Comparison of ENCODE assay signal across 21 cellular contexts in the genomic region with DNA sequence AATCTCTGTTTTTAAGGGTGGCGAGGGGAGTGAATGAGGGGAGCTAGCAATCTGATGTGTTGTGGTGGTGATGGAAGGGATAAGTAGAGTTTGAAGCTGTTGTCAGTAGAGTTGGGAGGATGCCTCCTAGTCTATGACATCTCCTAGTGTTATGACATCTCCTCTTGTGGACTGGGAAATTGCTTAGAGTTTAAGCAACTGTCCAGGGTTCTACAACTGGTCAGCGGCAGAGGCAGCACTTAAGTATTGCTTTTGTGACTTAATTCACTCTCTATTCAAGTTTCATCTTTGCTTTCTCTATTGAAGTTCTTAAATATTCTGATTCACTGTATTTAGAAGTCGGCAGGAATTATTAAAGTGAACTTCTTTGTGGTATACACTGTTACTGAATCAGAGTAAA. TPM values are rescaled to one million over a fixed set of nuclear protein-coding genes. Genes with fewer than 3 reads are reported as not detected.
DNase-seq lines count a peak whose midpoint lies in the region; ATAC-seq and TF ChIP-seq lines count a peak whose summit lies in the region.
"Had no signal": no experiment of that assay in that cellular context is flagged by ENCODE, and none has a peak within 500 bp of the region (broad histone marks: within the 10 kb centered on the region; RNA-seq: fewer than 3 reads in every experiment).

No MANE protein-coding gene starts in this region.

- peaks cover 15% of the 10 kb centered on the region; the same call in 1 of the 2 replicates for H3K79me2 ChIP-seq in SK-N-SH (ENCODE audit: insufficient read depth)

- H3K4me1 ChIP-seq in SK-N-SH (ENCODE audit: control insufficient read depth in 1 of 2, insufficient read depth in 2 of 2, low read depth in 1 of 2, low read length in 1 of 2), result peaks cover 4 to 22% of the 10 kb centered on the region in 2 experiments; a peak in 3 of 4 replicates
- H3K4me1 ChIP-seq: Caco-2 had no signal

- peak overlapping the region in 3 of 5 experiments; percentile 11 to 29 (median 19) for H3K27ac Mint-ChIP-seq in brain
- H3K27ac Mint-ChIP-seq in stimulated activated effector memory CD8-positive, alpha-beta T cell treated with anti-CD3 and anti-CD28 coated beads, Interleukin-12 subunit alpha, Interleukin-12 subunit beta, amount 100 ng/mL, for 72 hours, result peak overlapping the region; percentile 71
- no peak overlapping the region for H3K27ac Mint-ChIP-seq in osteocyte (ENCODE audit: unreplicated experiment)
- H3K27ac Mint-ChIP-seq: CD4-positive, alpha-beta T cell; HFFc6 had no signal

- no peak for TF ChIP-seq EP300 in SK-N-SH (IDR thresholded peaks at IDR 0.05; ENCODE audit: borderline replicate concordance in 1 of 2, low read depth in 1 of 2, low read length in 1 of 2)
- TF ChIP-seq EP300 in Ishikawa (IDR thresholded peaks at IDR 0.05; ENCODE audit: borderline replicate concordance), result no peak

- ATAC-seq in SK-N-SH treated with all-trans-retinoic acid at 6 μM for 48 hours, result no peak
- no peak for ATAC-seq in stimulated activated effector memory CD8-positive, alpha-beta T cell treated with anti-CD3 and anti-CD28 coated beads, Interleukin-12 subunit alpha, Interleukin-12 subunit beta, amount 100 ng/mL, for 72 hours
- ATAC-seq: A549, HCT116 had no signal

- CTCF ChIA-PET in SK-N-SH (lab: Yijun Ruan, JAX), result interaction anchor here (0.9 to 2.2 kb wide), 7 partner anchors 10 to 80 kb away, joined by 3 to 11 read pairs (median 3); no protein-coding TSS in a partner anchor

- H3K9me3 ChIP-seq in SK-N-SH, result no peaks in the 10 kb centered on the region
- H3K9me3 ChIP-seq: A549, Caco-2 had no signal

- DNase-seq in SK-N-SH (no peak), osteocyte (ENCODE audit: extremely low spot score, unreplicated experiment) (no peak), GM20000 (ENCODE audit: low spot score) (no peak)
- DNase-seq in stimulated activated effector memory CD8-positive, alpha-beta T cell treated with anti-CD3 and anti-CD28 coated beads, Interleukin-12 subunit alpha, Interleukin-12 subunit beta, amount 100 ng/mL, for 72 hours (ENCODE audit: low spot score in 2 of 2), result no peak
- DNase-seq: AML-193; Caco-2; CD4-positive, alpha-beta T cell; DMS153; DMS79; GF-D8; GOT3; H7; HFFc6 had no signal

- peak overlapping the region in 3 of 5 experiments; percentile 3 to 53 (median 38) for H3K4me3 Mint-ChIP-seq in brain
- peak overlapping the region; percentile 6 for H3K4me3 Mint-ChIP-seq in stimulated activated effector memory CD8-positive, alpha-beta T cell treated with anti-CD3 and anti-CD28 coated beads, Interleukin-12 subunit alpha, Interleukin-12 subunit beta, amount 100 ng/mL, for 72 hours
- no peak overlapping the region for H3K4me3 Mint-ChIP-seq in osteocyte (ENCODE audit: unreplicated experiment)
- H3K4me3 Mint-ChIP-seq: CD4-positive, alpha-beta T cell; HFFc6 had no signal

- H3K36me3 Mint-ChIP-seq in brain (no peaks in the 10 kb centered on the region), osteocyte (ENCODE audit: unreplicated experiment) (no peaks in the 10 kb centered on the region)
- H3K36me3 Mint-ChIP-seq in stimulated activated effector memory CD8-positive, alpha-beta T cell treated with anti-CD3 and anti-CD28 coated beads, Interleukin-12 subunit alpha, Interleukin-12 subunit beta, amount 100 ng/mL, for 72 hours, result peaks cover 5% of the 10 kb centered on the region

- no peaks in the 10 kb centered on the region for H3K27me3 ChIP-seq in SK-N-SH (ENCODE audit: insufficient read depth)

- no peak overlapping the region for H2AFZ ChIP-seq in SK-N-SH (ENCODE audit: low read depth)

- no peak for TF ChIP-seq CTCF in SK-N-SH (IDR thresholded peaks at IDR 0.05)
- no peak for TF ChIP-seq CTCF in brain (conservative IDR thresholded peaks at IDR 0.05)
- TF ChIP-seq CTCF in osteocyte (IDR thresholded peaks at IDR 0.05), result no peak
- TF ChIP-seq CTCF in GM20000 (IDR thresholded peaks at IDR 0.05; ENCODE audit: extremely low read depth, missing control alignments), result no peak

- no peak overlapping the region for H3K27ac ChIP-seq in SK-N-SH (ENCODE audit: low read depth in 2 of 2, low read length in 1 of 2)
- H3K27ac ChIP-seq: 22Rv1, A549, C4-2B, HL-60 had no signal

- POLR2A ChIA-PET in SK-N-SH (lab: Yijun Ruan, JAX), result no interaction called here

- peaks cover 17% of the 10 kb centered on the region for H4K20me1 ChIP-seq in SK-N-SH (ENCODE audit: insufficient read depth)

- WGBS in SK-N-SH (ENCODE audit: low lambda C conversion rate), result 92% methylated on average over 3 of the region's 3 CpGs

- TF ChIP-seq RAD21 in SK-N-SH (IDR thresholded peaks at IDR 0.05; ENCODE audit: low read length) (no peak), Ishikawa (IDR thresholded peaks at IDR 0.05; ENCODE audit: low read depth) (no peak)

- no peak overlapping the region for H3K9ac ChIP-seq in SK-N-SH

- H3K27me3 Mint-ChIP-seq in brain (no peaks in the 10 kb centered on the region), osteocyte (ENCODE audit: unreplicated experiment) (no peaks in the 10 kb centered on the region)
- H3K27me3 Mint-ChIP-seq: CD4-positive, alpha-beta T cell had no signal

- H3K36me3 ChIP-seq in SK-N-SH (replicated peaks in 1 of 2; ENCODE audit: control insufficient read depth in 1 of 2, insufficient read depth in 2 of 2, low read length in 1 of 2), result no peaks in the 10 kb centered on the region

- H3K9me3 Mint-ChIP-seq in brain (no peaks in the 10 kb centered on the region), osteocyte (ENCODE audit: unreplicated experiment) (no peaks in the 10 kb centered on the region)
- no peaks in the 10 kb centered on the region for H3K9me3 Mint-ChIP-seq in stimulated activated effector memory CD8-positive, alpha-beta T cell treated with anti-CD3 and anti-CD28 coated beads, Interleukin-12 subunit alpha, Interleukin-12 subunit beta, amount 100 ng/mL, for 72 hours
- H3K9me3 Mint-ChIP-seq: CD4-positive, alpha-beta T cell; HFFc6 had no signal

- no peak overlapping the region for H3K4me3 ChIP-seq in SK-N-SH (ENCODE audit: low read depth in 2 of 2, low read length in 1 of 2)
- H3K4me3 ChIP-seq: A549 had no signal

- H3F3A ChIP-seq in SK-N-SH (replicated peaks; ENCODE audit: insufficient read depth), result peaks cover 12% of the 10 kb centered on the region

- no peaks in the 10 kb centered on the region for H3K9me2 ChIP-seq in SK-N-SH

- H3K4me2 ChIP-seq in SK-N-SH, result no peak overlapping the region
- H3K4me2 ChIP-seq: A549 had no signal

- peaks cover 26% of the 10 kb centered on the region for H3K4me1 Mint-ChIP-seq in brain
- peaks cover 64% of the 10 kb centered on the region for H3K4me1 Mint-ChIP-seq in stimulated activated effector memory CD8-positive, alpha-beta T cell treated with anti-CD3 and anti-CD28 coated beads, Interleukin-12 subunit alpha, Interleukin-12 subunit beta, amount 100 ng/mL, for 72 hours
- H3K4me1 Mint-ChIP-seq in osteocyte (ENCODE audit: unreplicated experiment), result peaks cover 26% of the 10 kb centered on the region

TF ChIP-seq in SK-N-SH, 30 proteins besides CTCF, POLR2A, EP300 and RAD21 (continues in another document):
- no peak for TF ChIP-seq JUND (IDR thresholded peaks at IDR 0.05)

TF ChIP-seq in SK-N-SH treated with all-trans-retinoic acid at 6 μM for 48 hours, 23 proteins besides CTCF, POLR2A, EP300 and RAD21 (continues in another document):
- TF ChIP-seq, protein P1, sequence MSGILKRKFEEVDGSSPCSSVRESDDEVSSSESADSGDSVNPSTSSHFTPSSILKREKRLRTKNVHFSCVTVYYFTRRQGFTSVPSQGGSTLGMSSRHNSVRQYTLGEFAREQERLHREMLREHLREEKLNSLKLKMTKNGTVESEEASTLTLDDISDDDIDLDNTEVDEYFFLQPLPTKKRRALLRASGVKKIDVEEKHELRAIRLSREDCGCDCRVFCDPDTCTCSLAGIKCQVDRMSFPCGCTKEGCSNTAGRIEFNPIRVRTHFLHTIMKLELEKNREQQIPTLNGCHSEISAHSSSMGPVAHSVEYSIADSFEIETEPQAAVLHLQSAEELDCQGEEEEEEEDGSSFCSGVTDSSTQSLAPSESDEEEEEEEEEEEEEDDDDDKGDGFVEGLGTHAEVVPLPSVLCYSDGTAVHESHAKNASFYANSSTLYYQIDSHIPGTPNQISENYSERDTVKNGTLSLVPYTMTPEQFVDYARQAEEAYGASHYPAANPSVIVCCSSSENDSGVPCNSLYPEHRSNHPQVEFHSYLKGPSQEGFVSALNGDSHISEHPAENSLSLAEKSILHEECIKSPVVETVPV (CRISPR knock-in tag; IDR thresholded peaks at IDR 0.05), result no peak
- no peak for TF ChIP-seq ISL1 (CRISPR knock-in tag; IDR thresholded peaks at IDR 0.05)
- no peak for TF ChIP-seq TCF4 (CRISPR knock-in tag; IDR thresholded peaks at IDR 0.05; ENCODE audit: borderline replicate concordance)
- TF ChIP-seq PPARA (CRISPR knock-in tag; IDR thresholded peaks at IDR 0.05; ENCODE audit: borderline replicate concordance), result no peak

TF ChIP-seq in Ishikawa, 13 proteins besides CTCF, POLR2A, EP300 and RAD21:
- no peak for TF ChIP-seq TEAD4 (IDR thresholded peaks at IDR 0.05)
- TF ChIP-seq TAF1 (IDR thresholded peaks at IDR 0.05; ENCODE audit: low read depth), result no peak
- peak; percentile 59; the same call in 1 of the 2 replicates for TF ChIP-seq REST (IDR thresholded peaks at IDR 0.05; ENCODE audit: low read depth)

RNA-seq across cellular contexts. Expression of gene BMAL1, which starts 13.8 kb away (rescaled TPM):
- polyA plus RNA-seq in SK-N-SH (2012; rRNA removed) (6.5 and 8.2 TPM in 2 replicates), brain (ENCODE audit: insufficient read depth, low read depth, low replicate concordance) (10.8 TPM)
- 7.0 and 7.3 TPM in 2 replicates for polyA plus RNA-seq in SK-N-SH (2012; cell fraction: cytosol; rRNA removed)
- 12.0 and 14.1 TPM in 2 replicates for polyA plus RNA-seq in SK-N-SH (2012; cell fraction: nucleus; rRNA removed)
- 23.0 and 25.3 TPM in 2 replicates for total RNA-seq in osteocyte
